8 cellular contexts compared by ENCODE assay signal in the genomic region with DNA sequence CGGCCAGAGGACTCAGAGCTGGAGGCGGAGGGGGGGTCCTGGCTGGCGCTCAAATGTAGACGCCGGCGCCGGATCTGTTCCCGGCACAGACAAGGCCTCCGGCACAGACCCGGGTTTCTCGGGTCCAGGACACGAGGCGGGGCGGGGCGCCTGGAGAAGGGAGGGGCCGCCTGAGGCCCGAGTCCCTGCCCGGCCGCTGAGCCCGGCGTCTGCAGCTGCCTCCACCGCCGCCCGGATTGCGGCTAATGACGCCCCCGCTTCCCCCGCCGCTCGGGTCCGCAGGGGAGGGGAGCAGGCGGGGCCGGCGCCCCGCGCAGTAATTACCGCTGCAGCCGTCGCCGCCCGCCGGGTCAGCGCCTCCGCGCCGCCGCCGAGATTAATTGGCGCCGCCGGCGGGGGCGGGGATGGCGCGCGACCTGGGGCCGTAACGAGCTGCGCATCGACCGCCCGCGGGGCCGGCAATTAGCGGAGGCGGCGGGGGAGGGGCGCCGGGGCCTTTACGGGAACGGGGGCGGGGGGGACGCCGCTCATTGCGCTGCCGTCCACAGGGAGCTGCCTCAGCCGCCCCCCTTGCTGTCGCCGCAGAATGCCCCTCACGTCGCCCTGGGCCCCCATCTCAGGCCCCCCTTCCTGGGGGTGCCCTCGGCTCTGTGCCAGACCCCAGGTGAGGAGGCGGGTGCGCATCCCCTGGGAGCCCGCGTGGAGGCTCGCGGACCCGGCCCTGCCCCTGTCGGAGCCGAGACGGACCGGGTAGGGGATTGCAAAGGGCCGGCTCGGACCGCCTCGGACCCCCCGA. TPM values are rescaled to one million over a fixed set of nuclear protein-coding genes. Genes with fewer than 3 reads are reported as not detected.
DNase-seq lines count a peak whose midpoint lies in the region; ATAC-seq, FAIRE-seq and TF ChIP-seq lines count a peak whose summit lies in the region.

No MANE protein-coding gene starts in this region.

- H3K9me3 ChIP-seq in AG04450 (ENCODE audit: control insufficient read depth, insufficient read depth, low read length) (no peaks in the 10 kb centered on the region; the same call in 1 of the 2 replicates), K562 (replicated peaks; ENCODE audit: control insufficient read depth, insufficient read depth, low read depth, low read length) (no peaks in the 10 kb centered on the region), iPS-18c (ENCODE audit: control insufficient read depth, insufficient read depth, low read length) (no peaks in the 10 kb centered on the region)

- peaks cover 32% of the 10 kb centered on the region; the same call in 2 of the 3 replicates for H3K36me3 ChIP-seq in K562 (ENCODE audit: control insufficient read depth, insufficient read depth, low read length)

- WGBS in K562 (ENCODE audit: insufficient coverage, low coverage, missing lambda C conversion rate), result 2% methylated on average over 57 of the region's 98 CpGs

- no peak overlapping the region for H3K27ac ChIP-seq in AG04450 (ENCODE audit: low read depth, low read length)
- no peak overlapping the region for H3K27ac ChIP-seq in K562 (ENCODE audit: extremely low read depth, low read depth, low read length)

- DNase-seq in AG04450 (ENCODE audit: low read depth, low spot score) (no peak), GM19240 (ENCODE audit: insufficient read length, low spot score) (peak; percentile 67), NCI-H774 (lab: John Stamatoyannopoulos, UW) (peak; percentile 13), K562 (ENCODE audit: extremely low read depth in 1 of 4, low spot score in 3 of 4) (peak; percentile 83 to 90 (median 88)), D721Med (ENCODE audit: insufficient read length, low spot score) (no peak)
- peak; percentile 54 for DNase-seq in stimulated activated CD8-positive, alpha-beta memory T cell treated with anti-CD3 and anti-CD28 coated beads, Interleukin-4, amount 100 ng/mL, for 48 hours

- peak overlapping the region; percentile 72 for H2AFZ ChIP-seq in K562 (ENCODE audit: low read depth, low read length)

- CTCF ChIA-PET in AG04450 (lab: Charles Lee), result interaction anchor here (0.6 kb wide), 1 partner anchor 80 kb away, joined by 3 read pairs; no protein-coding TSS in a partner anchor
- CTCF ChIA-PET in K562 (lab: Yijun Ruan, JAX; ENCODE audit: low intra/inter-chr PET ratio), result interaction anchor here (0.5 to 0.6 kb wide), 2 partner anchors 17 to 70 kb away, joined by 3 to 4 read pairs; no protein-coding TSS in a partner anchor

- in situ Hi-C loops in K562 (cut with MboI), result no loop called here

- H3K79me2 ChIP-seq in K562 (ENCODE audit: control insufficient read depth, insufficient read depth, low read length), result no peaks in the 10 kb centered on the region

- TF ChIP-seq RAD21 in K562 (CRISPR knock-in tag; conservative IDR thresholded peaks at IDR 0.05 in 1 of 2, IDR thresholded peaks at IDR 0.05 in 1 of 2), result no peak

- peaks cover 21% of the 10 kb centered on the region; the same call in 1 of the 2 replicates for H4K20me1 ChIP-seq in K562 (replicated peaks; ENCODE audit: control insufficient read depth, insufficient read depth, low read length)

- H3K9ac ChIP-seq in K562 (ENCODE audit: insufficient read depth in 1 of 2, low read depth in 2 of 2, low read length in 2 of 2), result peak overlapping the region in 1 of 2 experiments; percentile 88; a peak in 2 of 4 replicates

- no peaks in the 10 kb centered on the region for H3K27me3 ChIP-seq in AG04450 (ENCODE audit: control insufficient read depth, insufficient read depth, low read length)
- H3K27me3 ChIP-seq in K562 (ENCODE audit: control insufficient read depth in 2 of 2, insufficient read depth in 2 of 2, low read length in 2 of 2), result peaks cover 0 to 2% of the 10 kb centered on the region in 2 experiments; a peak in 1 of 5 replicates

- intact Hi-C loops in K562 (cut with micrococcal nuclease), result no loop called here

- no peaks in the 10 kb centered on the region for H3K9me1 ChIP-seq in K562 (ENCODE audit: control insufficient read depth, insufficient read depth, low read length)

- TF ChIP-seq CTCF in AG04450 (IDR thresholded peaks at IDR 0.05; ENCODE audit: low read depth, low read length) (no peak), K562 (IDR thresholded peaks at IDR 0.05 in 2 of 3, conservative IDR thresholded peaks at IDR 0.05 in 1 of 3; ENCODE audit: insufficient read depth in 2 of 3, low read depth in 1 of 3, low read length in 3 of 3) (no peak), D721Med (IDR thresholded peaks at IDR 0.05; ENCODE audit: insufficient read depth, missing control alignments) (no peak)

- peak overlapping the region; percentile 49 for H3K4me3 ChIP-seq in AG04450 (ENCODE audit: low read depth, low read length)
- H3K4me3 ChIP-seq in K562, result peak overlapping the region; percentile 29
- peak overlapping the region; percentile 43; the same call in 1 of the 2 replicates for H3K4me3 ChIP-seq in iPS-18c (ENCODE audit: insufficient read depth, low read depth, low read length)

- TF ChIP-seq EP300 in K562 (IDR thresholded peaks at IDR 0.05; ENCODE audit: low read length), result 0 out of 2 replicates have a peak, but pooled peaks have one; percentile 8

- FAIRE-seq in K562 (lab: Jason Lieb, UNC) (peak; percentile 67), D721Med (lab: Jason Lieb, UNC) (no peak)

- no TSS peak for BruUV-seq in K562 (replicated peaks; lab: Mats Ljungman, UMichigan)

- TF ChIP-seq POLR2A in K562 (conservative IDR thresholded peaks at IDR 0.05), result no peak

- ATAC-seq in K562 (peak; percentile 73), HG02588 (IDR thresholded peaks at IDR 0.05; ENCODE audit: unreplicated experiment) (no peak)

- POLR2A ChIA-PET in AG04450 (lab: Yijun Ruan, JAX) (interaction anchor here (0.6 to 1.3 kb wide), 5 partner anchors 10 to 34 kb away, joined by 3 to 8 read pairs (median 4); partner anchors contain the start of genes PLEKHN1 and SAMD11), K562 (lab: Yijun Ruan, JAX) (interaction anchor here (0.6 to 2.1 kb wide), 12 partner anchors 9 to 145 kb away, joined by 3 to 11 read pairs (median 3); partner anchors contain the start of gene PLEKHN1)

- H3K4me1 ChIP-seq in K562 (replicated peaks in 1 of 2; ENCODE audit: control insufficient read depth in 2 of 2, insufficient read depth in 2 of 2, low read length in 2 of 2), result peaks cover 28 to 96% of the 10 kb centered on the region in 2 experiments

- H3K4me2 ChIP-seq in K562 (ENCODE audit: insufficient read depth, low read length), result no peak overlapping the region

RNA-seq across cellular contexts. Expression of gene NOC2L, which starts 17.3 kb away (rescaled TPM):
- polyA plus RNA-seq in AG04450 (2011; rRNA removed) (36.1 and 41.7 TPM in 2 replicates), K562 (2011; rRNA removed) (86.6 and 118 TPM in 2 replicates), K562 (2014; fragmentation: Illumina TruSeq; extraction: Trizol) (200 and 279 TPM in 2 replicates), K562 (2014; fragmentation: Nextera tagmentation; extraction: Ambion mirVana) (1 to 10 TPM; 4.0 to 9.7 TPM), K562 (2014; rRNA removed) (260 and 299 TPM in 2 replicates)
- polyA minus RNA-seq in AG04450 (2011; rRNA and poly(A)+ RNA removed), result 42.0 and 54.6 TPM in 2 replicates
- 185 and 348 TPM in 2 replicates for total RNA-seq in K562 (2011; cell fraction: chromatin; rRNA removed; ENCODE audit: low replicate concordance)
- total RNA-seq in K562 (2011; cell fraction: nucleolus; rRNA removed), result 202 and 208 TPM in 2 replicates
- 191 and 196 TPM in 2 replicates for total RNA-seq in K562 (2011; cell fraction: nucleoplasm; rRNA removed)
- total RNA-seq in K562 (2014; rRNA removed) (363 and 418 TPM in 2 replicates), K562 (2014; rRNA removed; fragmentation: Illumina TruSeq; extraction: Trizol) (111 and 128 TPM in 2 replicates), K562 (2015; rRNA removed; fragmentation: Illumina TruSeq; extraction: Trizol) (214 and 216 TPM in 2 replicates), K562 (2021) (407 and 410 TPM in 2 replicates)
- 166 and 242 TPM in 2 replicates for polyA plus RNA-seq in K562 (2011; cell fraction: cytosol; rRNA removed)
- polyA plus RNA-seq in K562 (2011; cell fraction: nucleus; rRNA removed), result 153 and 201 TPM in 2 replicates
- polyA plus RNA-seq in K562 (2012), result 162 and 252 TPM in 2 replicates
- 113 and 170 TPM in 2 replicates for polyA minus RNA-seq in K562 (2011; rRNA and poly(A)+ RNA removed)
- 169 and 187 TPM in 2 replicates for polyA minus RNA-seq in K562 (2011; cell fraction: cytosol; rRNA and poly(A)+ RNA removed)
- polyA minus RNA-seq in K562 (2011; cell fraction: nucleus; rRNA and poly(A)+ RNA removed), result 36.1 and 52.3 TPM in 2 replicates

RNA-seq across cellular contexts. Expression of gene SAMD11, which starts 18.1 kb away (rescaled TPM):
- polyA plus RNA-seq in AG04450 (2011; rRNA removed) (1.6 and 2.1 TPM in 2 replicates), K562 (2011; rRNA removed) (0.24 and 0.31 TPM in 2 replicates), K562 (2014; fragmentation: Illumina TruSeq; extraction: Trizol) (not detected in 2 replicates), K562 (2014; fragmentation: Nextera tagmentation; extraction: Ambion mirVana) (under 1 TPM in 1 of 2 experiments, not detected in 1; 0.08 TPM), K562 (2014; rRNA removed) (0.07 and 0.32 TPM in 2 replicates)
- polyA minus RNA-seq in AG04450 (2011; rRNA and poly(A)+ RNA removed), result 1.3 and 1.5 TPM in 2 replicates
- total RNA-seq in K562 (2011; cell fraction: chromatin; rRNA removed; ENCODE audit: low replicate concordance), result 0.42 and 1.3 TPM in 2 replicates
- total RNA-seq in K562 (2011; cell fraction: nucleolus; rRNA removed), result 1.2 and 1.8 TPM in 2 replicates
- total RNA-seq in K562 (2011; cell fraction: nucleoplasm; rRNA removed), result 0.31 and 0.44 TPM in 2 replicates
- total RNA-seq in K562 (2014; rRNA removed) (0.41 and 0.82 TPM in 2 replicates), K562 (2014; rRNA removed; fragmentation: Illumina TruSeq; extraction: Trizol) (0.07 TPM in 1 of 2 replicates, not detected in the other), K562 (2015; rRNA removed; fragmentation: Illumina TruSeq; extraction: Trizol) (0.11 and 0.26 TPM in 2 replicates), K562 (2021) (0.38 and 0.49 TPM in 2 replicates)
- 0.37 and 0.73 TPM in 2 replicates for polyA plus RNA-seq in K562 (2011; cell fraction: cytosol; rRNA removed)
- 1.6 and 3.1 TPM in 2 replicates for polyA plus RNA-seq in K562 (2011; cell fraction: nucleus; rRNA removed)
- 0.36 and 0.64 TPM in 2 replicates for polyA plus RNA-seq in K562 (2012)
- polyA minus RNA-seq in K562 (2011; rRNA and poly(A)+ RNA removed), result not detected in 2 replicates
- polyA minus RNA-seq in K562 (2011; cell fraction: cytosol; rRNA and poly(A)+ RNA removed), result 1.3 and 3.5 TPM in 2 replicates
- polyA minus RNA-seq in K562 (2011; cell fraction: nucleus; rRNA and poly(A)+ RNA removed), result 0.94 and 1.6 TPM in 2 replicates

RNA-seq across cellular contexts. Expression of gene KLHL17, which starts 18.6 kb away (rescaled TPM):
- polyA plus RNA-seq in AG04450 (2011; rRNA removed), result 5.5 and 9.7 TPM in 2 replicates
- 1.7 and 3.5 TPM in 2 replicates for polyA minus RNA-seq in AG04450 (2011; rRNA and poly(A)+ RNA removed)
- total RNA-seq in K562 (2011; cell fraction: chromatin; rRNA removed; ENCODE audit: low replicate concordance), result 105 and 413 TPM in 2 replicates
- total RNA-seq in K562 (2011; cell fraction: nucleolus; rRNA removed), result 347 and 361 TPM in 2 replicates
- total RNA-seq in K562 (2011; cell fraction: nucleoplasm; rRNA removed), result 167 and 188 TPM in 2 replicates
- 30.7 and 30.8 TPM in 2 replicates for total RNA-seq in K562 (2014; rRNA removed)
- 1.5 and 2.9 TPM in 2 replicates for total RNA-seq in K562 (2014; rRNA removed; fragmentation: Illumina TruSeq; extraction: Trizol)
- total RNA-seq in K562 (2015; rRNA removed; fragmentation: Illumina TruSeq; extraction: Trizol), result 13.0 and 16.3 TPM in 2 replicates
- total RNA-seq in K562 (2021), result 58.1 and 71.4 TPM in 2 replicates
- polyA plus RNA-seq in K562 (2011; rRNA removed), result 18.6 and 49.7 TPM in 2 replicates
- 22.8 and 35.9 TPM in 2 replicates for polyA plus RNA-seq in K562 (2011; cell fraction: cytosol; rRNA removed)
- 819 and 946 TPM in 2 replicates for polyA plus RNA-seq in K562 (2011; cell fraction: nucleus; rRNA removed)
- 31.2 and 45.6 TPM in 2 replicates for polyA plus RNA-seq in K562 (2012)
- 7.2 and 22.1 TPM in 2 replicates for polyA plus RNA-seq in K562 (2014; fragmentation: Illumina TruSeq; extraction: Trizol)
- polyA plus RNA-seq in K562 (2014; fragmentation: Nextera tagmentation; extraction: Ambion mirVana), result under 1 TPM; 0.14 to 0.55 TPM
- 67.3 and 84.8 TPM in 2 replicates for polyA plus RNA-seq in K562 (2014; rRNA removed)
- 3.4 and 5.1 TPM in 2 replicates for polyA minus RNA-seq in K562 (2011; rRNA and poly(A)+ RNA removed)
- polyA minus RNA-seq in K562 (2011; cell fraction: cytosol; rRNA and poly(A)+ RNA removed), result 8.9 and 14.1 TPM in 2 replicates
- 72.0 and 97.5 TPM in 2 replicates for polyA minus RNA-seq in K562 (2011; cell fraction: nucleus; rRNA and poly(A)+ RNA removed)

RNA-seq across cellular contexts. Expression of gene PLEKHN1, which starts 24.5 kb away (rescaled TPM):
- polyA plus RNA-seq in AG04450 (2011; rRNA removed) (0.06 and 0.15 TPM in 2 replicates), K562 (2011; rRNA removed) (0.13 and 0.34 TPM in 2 replicates), K562 (2014; fragmentation: Illumina TruSeq; extraction: Trizol) (0.13 and 0.69 TPM in 2 replicates), K562 (2014; fragmentation: Nextera tagmentation; extraction: Ambion mirVana) (not detected), K562 (2014; rRNA removed) (0.52 and 0.80 TPM in 2 replicates)
- polyA minus RNA-seq in AG04450 (2011; rRNA and poly(A)+ RNA removed), result 0.09 and 0.14 TPM in 2 replicates
- total RNA-seq in K562 (2011; cell fraction: chromatin; rRNA removed; ENCODE audit: low replicate concordance), result 0.99 and 3.5 TPM in 2 replicates
- total RNA-seq in K562 (2011; cell fraction: nucleolus; rRNA removed), result 1.2 and 2.6 TPM in 2 replicates
- 0.88 and 1.6 TPM in 2 replicates for total RNA-seq in K562 (2011; cell fraction: nucleoplasm; rRNA removed)
- total RNA-seq in K562 (2014; rRNA removed) (0.09 and 0.69 TPM in 2 replicates), K562 (2014; rRNA removed; fragmentation: Illumina TruSeq; extraction: Trizol) (0.07 TPM in 1 of 2 replicates, not detected in the other), K562 (2015; rRNA removed; fragmentation: Illumina TruSeq; extraction: Trizol) (0.11 and 0.18 TPM in 2 replicates), K562 (2021) (1.2 and 1.5 TPM in 2 replicates)
- polyA plus RNA-seq in K562 (2011; cell fraction: cytosol; rRNA removed), result 0.12 and 0.37 TPM in 2 replicates
- polyA plus RNA-seq in K562 (2011; cell fraction: nucleus; rRNA removed), result 2.6 and 3.6 TPM in 2 replicates
- 0.47 and 1.4 TPM in 2 replicates for polyA plus RNA-seq in K562 (2012)
- not detected in 2 replicates for polyA minus RNA-seq in K562 (2011; rRNA and poly(A)+ RNA removed)
- polyA minus RNA-seq in K562 (2011; cell fraction: cytosol; rRNA and poly(A)+ RNA removed), result 0.55 TPM in 1 of 2 replicates, not detected in the other
- 1.3 and 1.8 TPM in 2 replicates for polyA minus RNA-seq in K562 (2011; cell fraction: nucleus; rRNA and poly(A)+ RNA removed)

RNA-seq across cellular contexts. Expression of gene PERM1, which starts 40.1 kb away (rescaled TPM):
- polyA plus RNA-seq in AG04450 (2011; rRNA removed), result not detected in 2 replicates
- polyA minus RNA-seq in AG04450 (2011; rRNA and poly(A)+ RNA removed), result 0.37 TPM in 1 of 2 replicates, not detected in the other
- total RNA-seq in K562 (2011; cell fraction: chromatin; rRNA removed; ENCODE audit: low replicate concordance), result 0.30 and 1.0 TPM in 2 replicates
- total RNA-seq in K562 (2011; cell fraction: nucleolus; rRNA removed), result 0.39 and 0.67 TPM in 2 replicates
- total RNA-seq in K562 (2011; cell fraction: nucleoplasm; rRNA removed), result 0.23 and 0.29 TPM in 2 replicates
- not detected in 2 replicates for total RNA-seq in K562 (2014; rRNA removed)
- total RNA-seq in K562 (2014; rRNA removed; fragmentation: Illumina TruSeq; extraction: Trizol), result not detected in 2 replicates
- total RNA-seq in K562 (2015; rRNA removed; fragmentation: Illumina TruSeq; extraction: Trizol), result not detected in 2 replicates
- total RNA-seq in K562 (2021), result not detected in 2 replicates
- 0.04 TPM in 1 of 2 replicates, not detected in the other for polyA plus RNA-seq in K562 (2011; rRNA removed)
- polyA plus RNA-seq in K562 (2011; cell fraction: cytosol; rRNA removed), result 0.06 TPM in 1 of 2 replicates, not detected in the other
- 0.18 and 0.25 TPM in 2 replicates for polyA plus RNA-seq in K562 (2011; cell fraction: nucleus; rRNA removed)
- 0.46 and 0.48 TPM in 2 replicates for polyA plus RNA-seq in K562 (2012)
- not detected in 2 replicates for polyA plus RNA-seq in K562 (2014; fragmentation: Illumina TruSeq; extraction: Trizol)
- polyA plus RNA-seq in K562 (2014; fragmentation: Nextera tagmentation; extraction: Ambion mirVana), result not detected
- not detected in 2 replicates for polyA plus RNA-seq in K562 (2014; rRNA removed)
- not detected in 2 replicates for polyA minus RNA-seq in K562 (2011; rRNA and poly(A)+ RNA removed)
- not detected in 2 replicates for polyA minus RNA-seq in K562 (2011; cell fraction: cytosol; rRNA and poly(A)+ RNA removed)
- 0.33 TPM in 1 of 2 replicates, not detected in the other for polyA minus RNA-seq in K562 (2011; cell fraction: nucleus; rRNA and poly(A)+ RNA removed)

Comparison
In these comparisons a context has a peak if more than half of its experiments do, and no peak if none do; other contexts are left out.
1. DNase-seq: peak in GM19240 (single experiment), NCI-H774 (single experiment), K562 (4 of 4) and stimulated activated CD8-positive, alpha-beta memory T cell treated with anti-CD3 and anti-CD28 coated beads, Interleukin-4, amount 100 ng/mL, for 48 hours (single experiment); none in AG04450 (single experiment) and D721Med (single experiment).
2. Peak in every context shown above with its lines, with median percentiles within 50 percentile points of each other: H3K4me3 ChIP-seq.